Comparison of ENCODE assay signal across 22 cellular contexts in the genomic region with DNA sequence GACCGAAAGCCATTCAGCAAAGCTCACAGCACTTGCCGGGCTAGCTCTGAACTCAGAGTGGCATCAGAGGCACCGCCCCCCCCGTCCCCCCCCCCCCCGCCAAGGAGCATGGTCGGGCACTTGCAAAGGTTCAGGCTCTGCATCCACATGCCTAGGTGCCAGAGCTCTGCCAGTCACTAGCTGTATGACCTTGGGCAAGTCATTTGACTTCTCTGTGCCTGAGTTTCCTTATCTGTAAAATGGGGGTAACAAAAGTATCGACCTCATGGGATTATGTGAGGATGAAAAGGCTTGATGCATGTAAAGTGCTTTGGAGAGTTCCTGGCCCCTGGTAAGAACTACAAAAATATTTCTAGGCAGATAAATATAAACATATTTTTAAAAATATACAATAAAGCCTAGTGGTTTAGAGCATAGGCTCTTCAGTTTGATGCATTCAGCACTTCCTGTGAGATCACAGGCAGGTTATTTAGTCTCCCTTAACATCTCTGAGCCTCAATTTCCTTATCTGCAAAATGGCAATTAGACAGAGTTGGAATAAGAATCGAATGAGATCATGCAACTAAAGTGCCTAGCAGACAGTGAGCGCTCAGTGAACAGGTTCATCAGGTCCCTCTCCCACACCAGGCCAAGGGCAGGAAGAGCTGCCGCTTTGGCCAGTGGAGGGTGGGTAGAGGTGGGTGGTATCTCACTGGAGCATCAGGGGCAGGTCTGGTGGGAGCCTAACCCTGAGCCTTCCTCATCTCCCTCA.
"Had no signal": no experiment of that assay in that cellular context is flagged by ENCODE, and none has a peak within 500 bp of the region (broad histone marks: within the 10 kb centered on the region; RNA-seq: fewer than 3 reads in every experiment).

No MANE protein-coding gene starts in this region.

- H3K4me2 ChIP-seq: SK-N-SH had no signal

- ATAC-seq: Panc1, PC-3 had no signal

- H3K4me3 Mint-ChIP-seq: IgD-negative memory B cell had no signal

- H3K9me3 Mint-ChIP-seq: IgD-negative memory B cell had no signal

- H3K4me1 Mint-ChIP-seq: IgD-negative memory B cell had no signal

- H3K4me3 ChIP-seq: MG63 had no signal

- H3K36me3 Mint-ChIP-seq: IgD-negative memory B cell had no signal

- DNase-seq: KBM-7, MG63, NCI-H1092, NCI-H1105 treated with DMSO at 0.1 percent for 48 hours, NCI-H1417 treated with DMSO at 0.1 percent for 48 hours, NCI-H146, NCI-H1694 treated with DMSO at 0.1 percent for 48 hours, NCI-H2029, NCI-H2081 treated with DMSO at 0.1 percent for 48 hours, NCI-H2171, NCI-H226, NCI-H446, NCI-H510A, NCI-H524 treated with DMSO at 0.1 percent for 48 hours, NCI-H69, NCI-H774, PC-3, SHP77, SK-N-SH had no signal

- H3K9ac ChIP-seq: SK-N-SH had no signal

- H3K27ac Mint-ChIP-seq: IgD-negative memory B cell had no signal

- H3K36me3 ChIP-seq: MG63 had no signal

- H3K9me3 ChIP-seq: MG63, SK-N-SH had no signal

- H3K27ac ChIP-seq: RWPE1 had no signal

- H3K27me3 ChIP-seq: MG63 had no signal

- H3K9me2 ChIP-seq: SK-N-SH had no signal
